23 cellular contexts compared by ENCODE assay signal in genomic region chr20:6999381-6999780, GRCh38.
"Had no signal": no experiment of that assay in that cellular context is flagged by ENCODE, and none has a peak within 500 bp of the region (broad histone marks: within the 10 kb centered on the region; RNA-seq: fewer than 3 reads in every experiment).

No MANE protein-coding gene starts in this region.

- H3K9me3 ChIP-seq: SK-N-SH had no signal

- H3K27ac ChIP-seq: HL-60, KMS-11, RWPE1 had no signal

- DNase-seq: Kasumi-1; MM.1S; NCI-H1092 treated with DMSO at 0.1 percent for 48 hours; NCI-H1436 treated with DMSO at 0.1 percent for 48 hours; NCI-H1694; NCI-H187 treated with DMSO at 0.1 percent for 48 hours; NCI-H2029 treated with DMSO at 0.1 percent for 48 hours; NCI-H2171 treated with DMSO at 0.1 percent for 48 hours; NCI-H345; NCI-H446 treated with DMSO at 0.1 percent for 48 hours; NCI-H510A treated with DMSO at 0.1 percent for 48 hours; NCI-H526; NK-92 treated with Interleukin-12 subunit alpha and Interleukin-12 subunit beta, amount 100 ng/mL, for 24 hours; PC-3; SHP77; SK-N-SH; SW 1271; T-cell had no signal

- H3K4me3 ChIP-seq: K562 had no signal

- ATAC-seq: K562, Panc1, PC-3, T-cell had no signal
